ENCODE assay signal across 21 cellular contexts in genomic region chr14:89454971-89455370, GRCh38.
"Had no signal": no experiment of that assay in that cellular context is flagged by ENCODE, and none has a peak within 500 bp of the region (broad histone marks: within the 10 kb centered on the region; RNA-seq: fewer than 3 reads in every experiment).

No MANE protein-coding gene starts in this region.

- DNase-seq: activated CD4-positive, alpha-beta T cell treated with anti-CD3 and anti-CD28 coated beads, Interleukin-2, amount 10 ng/mL, durations not matched to agents 24 days and 14 days; activated CD4-positive, CD25-positive, alpha-beta regulatory T cell; activated CD8-positive, alpha-beta T cell treated with anti-CD3 and anti-CD28 coated beads for 36 hours; activated naive CD4-positive, alpha-beta T cell; activated naive CD8-positive, alpha-beta T cell treated with anti-CD3 and anti-CD28 coated beads, Interleukin-2, amount 10 ng/mL, durations not matched to agents 7 days and 5 days; activated T-cell treated with anti-CD3 and anti-CD28 coated beads, Interleukin-2, amount 50 U/mL, for 1 hour; anterior cingulate cortex; brain microvascular endothelial cell; effector CD4-positive, alpha-beta T cell; stimulated activated naive CD8-positive, alpha-beta T cell treated with anti-CD3 and anti-CD28 coated beads, Interleukin-15, amount 100 ng/mL, for 72 hours; T-helper 1 cell; T-helper 9 cell had no signal

- H3K27me3 ChIP-seq: brain microvascular endothelial cell, esophagus muscularis mucosa, right atrium auricular region, suprapubic skin, transverse colon had no signal

- ATAC-seq: activated CD8-positive, alpha-beta T cell treated with anti-CD3 and anti-CD28 coated beads for 36 hours; activated T-helper 17 cell treated with anti-CD3 and anti-CD28 coated beads, Interleukin-2, amount 50 U/mL, for 72 hours; stimulated activated naive CD8-positive, alpha-beta T cell treated with anti-CD3 and anti-CD28 coated beads, Interleukin-15, amount 100 ng/mL, for 72 hours had no signal

- H3K9me3 Mint-ChIP-seq: activated CD4-positive, alpha-beta T cell treated with anti-CD3 and anti-CD28 coated beads, Interleukin-2, amount 10 ng/mL, durations not matched to agents 24 days and 14 days; activated CD8-positive, alpha-beta T cell treated with anti-CD3 and anti-CD28 coated beads for 36 hours; activated naive CD8-positive, alpha-beta T cell treated with anti-CD3 and anti-CD28 coated beads, Interleukin-2, amount 10 ng/mL, durations not matched to agents 7 days and 5 days; activated T-helper 17 cell treated with anti-CD3 and anti-CD28 coated beads, Interleukin-2, amount 50 U/mL, for 72 hours; central memory CD8-positive, alpha-beta T cell; stimulated activated naive CD8-positive, alpha-beta T cell treated with anti-CD3 and anti-CD28 coated beads, Interleukin-15, amount 100 ng/mL, for 72 hours had no signal

- H3K27me3 Mint-ChIP-seq: activated CD4-positive, alpha-beta T cell treated with anti-CD3 and anti-CD28 coated beads, Interleukin-2, amount 10 ng/mL, durations not matched to agents 24 days and 14 days; activated CD8-positive, alpha-beta T cell treated with anti-CD3 and anti-CD28 coated beads for 36 hours; activated naive CD8-positive, alpha-beta T cell treated with anti-CD3 and anti-CD28 coated beads, Interleukin-2, amount 10 ng/mL, durations not matched to agents 7 days and 5 days; activated T-helper 17 cell treated with anti-CD3 and anti-CD28 coated beads, Interleukin-2, amount 50 U/mL, for 72 hours; central memory CD8-positive, alpha-beta T cell; stimulated activated naive CD8-positive, alpha-beta T cell treated with anti-CD3 and anti-CD28 coated beads, Interleukin-15, amount 100 ng/mL, for 72 hours had no signal

- H3K9me3 ChIP-seq: esophagus muscularis mucosa, prostate gland, right atrium auricular region, suprapubic skin, transverse colon had no signal

- H3K4me3 Mint-ChIP-seq: activated CD4-positive, alpha-beta T cell treated with anti-CD3 and anti-CD28 coated beads, Interleukin-2, amount 10 ng/mL, durations not matched to agents 24 days and 14 days; activated CD8-positive, alpha-beta T cell treated with anti-CD3 and anti-CD28 coated beads for 36 hours; activated naive CD8-positive, alpha-beta T cell treated with anti-CD3 and anti-CD28 coated beads, Interleukin-2, amount 10 ng/mL, durations not matched to agents 7 days and 5 days; activated T-helper 17 cell treated with anti-CD3 and anti-CD28 coated beads, Interleukin-2, amount 50 U/mL, for 72 hours; central memory CD8-positive, alpha-beta T cell; stimulated activated naive CD8-positive, alpha-beta T cell treated with anti-CD3 and anti-CD28 coated beads, Interleukin-15, amount 100 ng/mL, for 72 hours had no signal

- H3K4me3 ChIP-seq: coronary artery, esophagus muscularis mucosa, lung, prostate gland, right atrium auricular region, suprapubic skin, transverse colon had no signal

- H3K27ac Mint-ChIP-seq: activated CD4-positive, alpha-beta T cell treated with anti-CD3 and anti-CD28 coated beads, Interleukin-2, amount 10 ng/mL, durations not matched to agents 24 days and 14 days; activated CD8-positive, alpha-beta T cell treated with anti-CD3 and anti-CD28 coated beads for 36 hours; activated naive CD8-positive, alpha-beta T cell treated with anti-CD3 and anti-CD28 coated beads, Interleukin-2, amount 10 ng/mL, durations not matched to agents 7 days and 5 days; activated T-helper 17 cell treated with anti-CD3 and anti-CD28 coated beads, Interleukin-2, amount 50 U/mL, for 72 hours; stimulated activated naive CD8-positive, alpha-beta T cell treated with anti-CD3 and anti-CD28 coated beads, Interleukin-15, amount 100 ng/mL, for 72 hours had no signal

- H3K4me1 ChIP-seq: esophagus muscularis mucosa, prostate gland, suprapubic skin had no signal

- H3K36me3 ChIP-seq: brain microvascular endothelial cell, prostate gland, right atrium auricular region, suprapubic skin, transverse colon had no signal

- H3K27ac ChIP-seq: brain microvascular endothelial cell, coronary artery, esophagus muscularis mucosa, prostate gland, right atrium auricular region, suprapubic skin, transverse colon had no signal
